In the genomic region with DNA sequence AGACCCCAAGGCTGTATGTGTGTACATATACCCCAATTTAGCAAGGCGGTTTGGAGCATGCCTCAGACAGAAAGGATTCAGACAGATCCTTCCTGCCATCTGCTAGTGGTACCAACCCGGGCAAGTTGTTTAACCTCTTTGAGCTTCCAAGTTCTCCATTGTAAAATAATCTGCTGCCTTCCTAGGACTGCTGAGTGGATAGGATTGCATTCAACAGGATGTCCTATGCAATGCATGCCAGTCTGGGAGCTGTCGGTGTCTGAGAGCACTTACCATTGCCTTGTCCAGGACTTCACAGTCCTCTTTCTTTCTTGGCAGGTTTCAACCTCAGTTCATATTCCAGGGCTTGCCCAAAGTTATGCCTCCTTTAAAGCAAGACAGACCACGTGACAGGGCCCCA, we compare ENCODE assay signal across 15 cellular contexts. TPM values are rescaled to one million over a fixed set of nuclear protein-coding genes. Genes with fewer than 3 reads are reported as not detected.
A peak's percentile ranks its signal among the peaks of the same experiment; 100 is the strongest.
DNase-seq lines count a peak whose midpoint lies in the region; ATAC-seq and TF ChIP-seq lines count a peak whose summit lies in the region.
"Had no signal": no experiment of that assay in that cellular context is flagged by ENCODE, and none has a peak within 500 bp of the region (broad histone marks: within the 10 kb centered on the region; RNA-seq: fewer than 3 reads in every experiment).

No MANE protein-coding gene starts in this region.

- intact Hi-C loops in esophagus squamous epithelium (cut with DNase I), result no loop called here

- H3K27me3 Mint-ChIP-seq in nephron progenitor cell (ENCODE audit: low read depth, poor library complexity), result peaks cover 49% of the 10 kb centered on the region
- H3K27me3 Mint-ChIP-seq in activated T-cell treated with anti-CD3 and anti-CD28 coated beads, Interleukin-2, amount 50 U/mL, for 72 hours (ENCODE audit: low read depth), result peaks cover 52% of the 10 kb centered on the region

- CTCF ChIA-PET in AG04449 (lab: Yijun Ruan, JAX), result interaction anchor here (0.6 to 6.4 kb wide), 3 partner anchors 12 to 62 kb away, joined by 3 to 66 read pairs (median 4); no protein-coding TSS in a partner anchor

- H3K4me3 Mint-ChIP-seq in nephron progenitor cell, result peak overlapping the region; percentile 75
- H3K4me3 Mint-ChIP-seq in activated T-cell treated with anti-CD3 and anti-CD28 coated beads, Interleukin-2, amount 50 U/mL, for 72 hours, result no peak overlapping the region
- H3K4me3 Mint-ChIP-seq: activated T-cell treated with anti-CD3 and anti-CD28 coated beads, Interleukin-2, amount 50 U/mL, for 24 hours; naive B cell had no signal

- no peak for TF ChIP-seq POLR2A in esophagus squamous epithelium (IDR thresholded peaks at IDR 0.05)

- TF ChIP-seq CTCF in AG04449 (IDR thresholded peaks at IDR 0.05; ENCODE audit: insufficient read depth, low read length, missing control alignments) (no peak), esophagus squamous epithelium (IDR thresholded peaks at IDR 0.05) (no peak), nephron progenitor cell (IDR thresholded peaks at IDR 0.05) (no peak)

- no peaks in the 10 kb centered on the region for H3K9me3 Mint-ChIP-seq in nephron progenitor cell
- H3K9me3 Mint-ChIP-seq in activated T-cell treated with anti-CD3 and anti-CD28 coated beads, Interleukin-2, amount 50 U/mL, for 72 hours, result no peaks in the 10 kb centered on the region
- H3K9me3 Mint-ChIP-seq: activated T-cell treated with anti-CD3 and anti-CD28 coated beads, Interleukin-2, amount 50 U/mL, for 24 hours had no signal

- no peak overlapping the region for H3K27ac Mint-ChIP-seq in nephron progenitor cell
- H3K27ac Mint-ChIP-seq in activated T-cell treated with anti-CD3 and anti-CD28 coated beads, Interleukin-2, amount 50 U/mL, for 72 hours, result no peak overlapping the region
- H3K27ac Mint-ChIP-seq: activated T-cell treated with anti-CD3 and anti-CD28 coated beads, Interleukin-2, amount 50 U/mL, for 24 hours had no signal

- H3K4me3 ChIP-seq in AG04449 (ENCODE audit: low read depth, low read length) (peak overlapping the region; percentile 76), SJSA1 (peak overlapping the region; percentile 68), esophagus squamous epithelium (peak overlapping the region in 3 of 4 donors; percentile 42 to 71 (median 63))
- H3K4me3 ChIP-seq: GM12878 had no signal

- H3K4me1 ChIP-seq in SJSA1 (replicated peaks) (peaks cover 53% of the 10 kb centered on the region), esophagus squamous epithelium (peaks cover 0 to 71% (median 40%) of the 10 kb centered on the region in 3 donors)

- 35% methylated on average over 4 of the region's 4 CpGs for WGBS in esophagus squamous epithelium, 2 donors

- peaks cover 34% of the 10 kb centered on the region for H3K4me1 Mint-ChIP-seq in nephron progenitor cell
- H3K4me1 Mint-ChIP-seq in activated T-cell treated with anti-CD3 and anti-CD28 coated beads, Interleukin-2, amount 50 U/mL, for 72 hours (ENCODE audit: low read depth), result peaks cover 6% of the 10 kb centered on the region

- H3K36me3 ChIP-seq in SJSA1 (peaks cover 9% of the 10 kb centered on the region), esophagus squamous epithelium (no peaks in the 10 kb centered on the region)

- no peaks in the 10 kb centered on the region for H3K27me3 ChIP-seq in SJSA1 (replicated peaks)
- H3K27me3 ChIP-seq in esophagus squamous epithelium, result peaks cover 0 to 68% (median 3%) of the 10 kb centered on the region in 4 donors

- H3K27ac ChIP-seq in SJSA1 (peak overlapping the region; percentile 98), esophagus squamous epithelium (peak overlapping the region; percentile 71 to 84 (median 78))

- DNase-seq in AG04449 (ENCODE audit: low read depth, low spot score) (no peak), SJSA1 (ENCODE audit: low read depth in 1 of 2, low spot score in 2 of 2) (peak in 1 of 2 experiments; percentile 37), esophagus squamous epithelium (lab: John Stamatoyannopoulos, UW) (no peak), nephron progenitor cell (no peak), activated gamma-delta T cell (lab: John Stamatoyannopoulos, UW) (no peak), SIG-M5 (lab: John Stamatoyannopoulos, UW) (no peak)
- no peak for DNase-seq in activated T-cell treated with anti-CD3 and anti-CD28 coated beads, Interleukin-2, amount 50 U/mL, for 72 hours
- DNase-seq in NK-92 treated with Interleukin-12 subunit alpha and Interleukin-12 subunit beta, amount 100 ng/mL, for 24 hours (lab: John Stamatoyannopoulos, UW), result no peak
- DNase-seq: activated CD4-positive, CD25-positive, alpha-beta regulatory T cell; activated T-cell treated with anti-CD3 and anti-CD28 coated beads, Interleukin-2, amount 50 U/mL, for 24 hours; naive B cell; NCI-H1105; NCI-H510A; SHP77 had no signal

- H3K36me3 Mint-ChIP-seq in nephron progenitor cell (ENCODE audit: low read depth), result no peaks in the 10 kb centered on the region
- no peaks in the 10 kb centered on the region for H3K36me3 Mint-ChIP-seq in activated T-cell treated with anti-CD3 and anti-CD28 coated beads, Interleukin-2, amount 50 U/mL, for 72 hours (ENCODE audit: insufficient read depth in 2 of 2)
- H3K36me3 Mint-ChIP-seq: naive B cell had no signal

- H3K9me3 ChIP-seq in SJSA1 (replicated peaks) (no peaks in the 10 kb centered on the region), esophagus squamous epithelium (no peaks in the 10 kb centered on the region)

- no peak for ATAC-seq in activated T-cell treated with anti-CD3 and anti-CD28 coated beads, Interleukin-2, amount 50 U/mL, for 72 hours (replicated peaks in 1 of 2)
- ATAC-seq: GM12878 had no signal

- POLR2A ChIA-PET in AG04449 (lab: Yijun Ruan, JAX), result interaction anchor here (1.6 kb wide), 1 partner anchor 27 kb away, joined by 3 read pairs; no protein-coding TSS in a partner anchor

RNA-seq across cellular contexts. Expression of a gene that starts 2.0 kb away (rescaled TPM):
- 60.7 and 62.5 TPM in 2 replicates for total RNA-seq in SJSA1 (2014; rRNA removed; shearing (Covaris generic))
- 10 to 100 TPM in 3 of 4 donors, 1 to 10 TPM in 1; 6.9 to 31.9 (median 21.1) TPM for total RNA-seq in esophagus squamous epithelium
- total RNA-seq in activated T-cell treated with anti-CD3 and anti-CD28 coated beads, Interleukin-2, amount 50 U/mL, for 72 hours, result not detected
- total RNA-seq: GM12878 had no signal

Comparison
In these comparisons a context has a peak if more than half of its experiments do, and no peak if none do; other contexts are left out.
1. RNA of a gene that starts 2.0 kb away (total RNA-seq): 60.7 to 62.5 TPM in SJSA1 and 6.9 to 31.9 TPM in esophagus squamous epithelium; not detected in activated T-cell treated with anti-CD3 and anti-CD28 coated beads, Interleukin-2, amount 50 U/mL, for 72 hours; every median in the first group is over 4 times any median in the second.
2. Peak in every context shown above with its lines, with median percentiles within 50 percentile points of each other: H3K4me3 ChIP-seq.